Comparison of ENCODE assay signal across 10 cellular contexts in genomic region chr3:112605285-112605684, GRCh38. TPM values are rescaled to one million over a fixed set of nuclear protein-coding genes. Genes with fewer than 3 reads are reported as not detected.
DNase-seq lines count a peak whose midpoint lies in the region; ATAC-seq, FAIRE-seq and TF ChIP-seq lines count a peak whose summit lies in the region.
"Had no signal": no experiment of that assay in that cellular context is flagged by ENCODE, and none has a peak within 500 bp of the region (broad histone marks: within the 10 kb centered on the region; RNA-seq: fewer than 3 reads in every experiment).

No MANE protein-coding gene starts in this region.

- FAIRE-seq in HepG2 (lab: Jason Lieb, UNC) = no peak

- peaks cover 97% of the 10 kb centered on the region for H3K36me3 ChIP-seq in adipocyte (ENCODE audit: control insufficient read depth, insufficient read depth, low read length, severe bottlenecking)
- no peaks in the 10 kb centered on the region for H3K36me3 ChIP-seq in HepG2 (replicated peaks in 1 of 2; ENCODE audit: control insufficient read depth in 1 of 2, insufficient read depth in 2 of 2, low read length in 2 of 2)
- no peaks in the 10 kb centered on the region for H3K36me3 ChIP-seq in naive thymus-derived CD4-positive, alpha-beta T cell (ENCODE audit: control insufficient read depth in 2 of 3, insufficient read depth in 3 of 3, low read length in 3 of 3)

- intact Hi-C loops in HepG2 (cut with micrococcal nuclease; ENCODE audit: unreplicated experiment) = no loop called here
- intact Hi-C loops in naive thymus-derived CD4-positive, alpha-beta T cell (cut with micrococcal nuclease) = no loop called here

- in situ Hi-C loops in HepG2 (cut with HindIII; ENCODE audit: extremely low pct_ligation_motif_present, low pct_unique_long_range_greater_than_20kb) = no loop called here

- no peak overlapping the region for H3K4me3 Mint-ChIP-seq in naive thymus-derived CD4-positive, alpha-beta T cell
- H3K4me3 Mint-ChIP-seq: activated T-cell treated with anti-CD3 and anti-CD28 coated beads, Interleukin-2, amount 50 U/mL, for 24 hours had no signal

- peaks cover 58% of the 10 kb centered on the region for H3K4me1 ChIP-seq in adipocyte (ENCODE audit: control insufficient read depth, insufficient read depth, low read length)
- no peaks in the 10 kb centered on the region for H3K4me1 ChIP-seq in HepG2 (ENCODE audit: insufficient read depth, low read length)
- H3K4me1 ChIP-seq in naive thymus-derived CD4-positive, alpha-beta T cell (ENCODE audit: control insufficient read depth in 2 of 2, insufficient read depth in 2 of 2, low read length in 2 of 2) = no peaks in the 10 kb centered on the region

- H3K9ac ChIP-seq in adipocyte (ENCODE audit: low read length) = peak overlapping the region; percentile 48
- H3K9ac ChIP-seq in HepG2 (ENCODE audit: insufficient read depth, low read depth, low read length) = no peak overlapping the region

- no peaks in the 10 kb centered on the region for H3K9me3 ChIP-seq in adipocyte (ENCODE audit: control insufficient read depth, low read length)
- H3K9me3 ChIP-seq in HepG2 (ENCODE audit: low read length) = no peaks in the 10 kb centered on the region
- no peaks in the 10 kb centered on the region for H3K9me3 ChIP-seq in naive thymus-derived CD4-positive, alpha-beta T cell (ENCODE audit: control insufficient read depth in 2 of 3, low read length in 3 of 3)

- TF ChIP-seq CTCF in HepG2 (CRISPR knock-in tag; IDR thresholded peaks at IDR 0.05) = no peak

- no peak overlapping the region for H2AFZ ChIP-seq in HepG2 (ENCODE audit: low read length)

- no peak overlapping the region for H3K27ac Mint-ChIP-seq in naive thymus-derived CD4-positive, alpha-beta T cell
- H3K27ac Mint-ChIP-seq: activated T-cell treated with anti-CD3 and anti-CD28 coated beads, Interleukin-2, amount 50 U/mL, for 24 hours had no signal

- no peaks in the 10 kb centered on the region for H3K79me2 ChIP-seq in HepG2 (ENCODE audit: insufficient read depth, low read length)

- H3K4me3 ChIP-seq in adipocyte (ENCODE audit: low read length) (peak overlapping the region; percentile 16), HepG2 (replicated peaks in 1 of 3; ENCODE audit: insufficient read depth in 1 of 3, low read depth in 2 of 3, low read length in 3 of 3) (no peak overlapping the region)
- no peak overlapping the region for H3K4me3 ChIP-seq in naive thymus-derived CD4-positive, alpha-beta T cell (ENCODE audit: low read length)
- H3K4me3 ChIP-seq: skin epidermis had no signal

- H3K9me3 Mint-ChIP-seq in naive thymus-derived CD4-positive, alpha-beta T cell = peaks cover 0 to 3% (median 0%) of the 10 kb centered on the region in 11 donors
- H3K9me3 Mint-ChIP-seq: activated T-cell treated with anti-CD3 and anti-CD28 coated beads, Interleukin-2, amount 50 U/mL, for 24 hours had no signal

- H3K27me3 Mint-ChIP-seq in naive thymus-derived CD4-positive, alpha-beta T cell = peaks cover 8 to 26% (median 12%) of the 10 kb centered on the region in 5 donors

- peak; percentile 54 for DNase-seq in AG08395 (ENCODE audit: low spot score)
- peak; percentile 37 for DNase-seq in adipocyte (ENCODE audit: low read depth)
- DNase-seq in HepG2 (ENCODE audit: low spot score) = no peak
- DNase-seq in T-helper 9 cell = no peak
- DNase-seq in SIG-M5 treated with dmso at 0.1 percent for 504 hours (lab: John Stamatoyannopoulos, UW; ENCODE audit: unreplicated experiment) = no peak
- no peak for DNase-seq in NCI-H1930 (lab: John Stamatoyannopoulos, UW)
- DNase-seq in naive thymus-derived CD4-positive, alpha-beta T cell = no peak
- DNase-seq: activated T-cell treated with anti-CD3 and anti-CD28 coated beads, Interleukin-2, amount 50 U/mL, for 24 hours had no signal

- TF ChIP-seq EP300 in HepG2 (IDR thresholded peaks at IDR 0.05; ENCODE audit: low read depth in 2 of 2, low read length in 2 of 2) = no peak
- TF ChIP-seq EP300 in HepG2 (CRISPR knock-in tag; IDR thresholded peaks at IDR 0.05; ENCODE audit: borderline replicate concordance) = no peak

- H3K27ac ChIP-seq in HepG2 (ENCODE audit: extremely low read length, insufficient read depth, low read length) = no peak overlapping the region
- H3K27ac ChIP-seq in naive thymus-derived CD4-positive, alpha-beta T cell (ENCODE audit: low read depth, low read length) = no peak overlapping the region

- no TSS peak for BruUV-seq in HepG2 (replicated peaks; lab: Mats Ljungman, UMichigan)

- no peak for TF ChIP-seq RAD21 in HepG2 (CRISPR knock-in tag; IDR thresholded peaks at IDR 0.05)

- no peaks in the 10 kb centered on the region for H4K20me1 ChIP-seq in HepG2 (ENCODE audit: insufficient read depth, low read length)

- POLR2A ChIA-PET in HepG2 (lab: Yijun Ruan, JAX) = no interaction called here
- POLR2A ChIA-PET in naive thymus-derived CD4-positive, alpha-beta T cell (lab: Charles Lee) = no interaction called here

- H3K27me3 ChIP-seq in adipocyte (replicated peaks; ENCODE audit: control insufficient read depth, insufficient read depth, low read length) (no peaks in the 10 kb centered on the region), HepG2 (ENCODE audit: control insufficient read depth in 1 of 2, insufficient read depth in 2 of 2, low read length in 2 of 2) (no peaks in the 10 kb centered on the region)
- no peaks in the 10 kb centered on the region for H3K27me3 ChIP-seq in naive thymus-derived CD4-positive, alpha-beta T cell (ENCODE audit: control insufficient read depth in 2 of 2, insufficient read depth in 2 of 2, low read length in 2 of 2)

- no peak for TF ChIP-seq POLR2A in HepG2 (IDR thresholded peaks at IDR 0.05; ENCODE audit: insufficient read depth in 1 of 2, low read depth in 2 of 2, low read length in 2 of 2)

- peak; percentile 54 for ATAC-seq in HG03354 (IDR thresholded peaks at IDR 0.05; ENCODE audit: poor library complexity, severe bottlenecking, unreplicated experiment)
- ATAC-seq in HepG2 = no peak
- ATAC-seq in naive thymus-derived CD4-positive, alpha-beta T cell = no peak

- no peaks in the 10 kb centered on the region for H3K36me3 Mint-ChIP-seq in naive thymus-derived CD4-positive, alpha-beta T cell

- H3K4me1 Mint-ChIP-seq in naive thymus-derived CD4-positive, alpha-beta T cell = peaks cover 0 to 24% (median 4%) of the 10 kb centered on the region in 7 donors

- no peak overlapping the region for H3K4me2 ChIP-seq in HepG2 (ENCODE audit: low read depth, low read length)

- 74% methylated on average over 7 of the region's 9 CpGs for whole genome bisulfite sequencing in HepG2 (ENCODE audit: low lambda C conversion rate)

- CTCF ChIA-PET in HepG2 (lab: Yijun Ruan, JAX; ENCODE audit: low intra/inter-chr PET ratio, low total read pairs) = no interaction called here
- CTCF ChIA-PET in naive thymus-derived CD4-positive, alpha-beta T cell (lab: Charles Lee) = no interaction called here

RNA-seq across cellular contexts. Expression of gene CCDC80, which starts 35.7 kb away (rescaled TPM):
- total RNA-seq in HepG2 (2016; rRNA removed; fragmentation: Illumina TruSeq; extraction: Trizol) = not detected in 2 replicates
- not detected in 2 replicates for total RNA-seq in HepG2 (2016; cell fraction: cytosol; rRNA removed; fragmentation: Illumina TruSeq; extraction: Trizol; ENCODE audit: low read depth)
- total RNA-seq in HepG2 (2016; cell fraction: insoluble cytoplasmic fraction; rRNA removed; fragmentation: Illumina TruSeq; extraction: Trizol) = not detected in 2 replicates
- total RNA-seq in HepG2 (2016; cell fraction: membrane; rRNA removed; fragmentation: Illumina TruSeq; extraction: Trizol) = not detected in 2 replicates
- not detected in 2 replicates for total RNA-seq in HepG2 (2016; cell fraction: nucleus; rRNA removed; fragmentation: Illumina TruSeq; extraction: Trizol)
- polyA plus RNA-seq in HepG2 (2011; rRNA removed) = not detected in 2 replicates
- not detected in 2 replicates for polyA plus RNA-seq in HepG2 (2011; cell fraction: cytosol; rRNA removed)
- polyA plus RNA-seq in HepG2 (2011; cell fraction: nucleus; rRNA removed) = not detected in 2 replicates
- 0.07 TPM in 2 replicates for polyA plus RNA-seq in HepG2 (2012)
- not detected in 2 replicates for polyA plus RNA-seq in HepG2 (2016; cell fraction: cytosol; fragmentation: Illumina TruSeq; extraction: Trizol; ENCODE audit: low read depth)
- polyA plus RNA-seq in HepG2 (2016; cell fraction: insoluble cytoplasmic fraction; fragmentation: Illumina TruSeq; extraction: Trizol; ENCODE audit: low read depth) = not detected in 2 replicates
- polyA plus RNA-seq in HepG2 (2016; cell fraction: membrane; fragmentation: Illumina TruSeq; extraction: Trizol; ENCODE audit: low read depth) = not detected in 2 replicates
- polyA plus RNA-seq in HepG2 (2016; cell fraction: nucleus; fragmentation: Illumina TruSeq; extraction: Trizol; ENCODE audit: insufficient read depth, low read depth) = not detected in 2 replicates
- polyA minus RNA-seq in HepG2 (2011; rRNA and poly(A)+ RNA removed; ENCODE audit: low replicate concordance) = 1.6 TPM in 1 of 2 replicates, not detected in the other
- polyA minus RNA-seq in HepG2 (2011; cell fraction: cytosol; rRNA and poly(A)+ RNA removed) = not detected in 2 replicates
- polyA minus RNA-seq in HepG2 (2011; cell fraction: nucleus; rRNA and poly(A)+ RNA removed) = under 0.01 TPM in 1 of 2 replicates, not detected in the other
- total RNA-seq in naive thymus-derived CD4-positive, alpha-beta T cell = under 1 TPM in 2 of 5 experiments, not detected in 3; 0.05 to 0.12 TPM
- under 1 TPM in 1 of 2 donors, not detected in 1; 0.08 TPM for polyA plus RNA-seq in naive thymus-derived CD4-positive, alpha-beta T cell

RNA-seq across cellular contexts. Expression of gene SLC35A5, which starts 43.4 kb away (rescaled TPM):
- 26.5 and 36.4 TPM in 2 replicates for total RNA-seq in HepG2 (2016; rRNA removed; fragmentation: Illumina TruSeq; extraction: Trizol)
- 2.2 and 2.8 TPM in 2 replicates for total RNA-seq in HepG2 (2016; cell fraction: cytosol; rRNA removed; fragmentation: Illumina TruSeq; extraction: Trizol; ENCODE audit: low read depth)
- 25.1 and 31.2 TPM in 2 replicates for total RNA-seq in HepG2 (2016; cell fraction: insoluble cytoplasmic fraction; rRNA removed; fragmentation: Illumina TruSeq; extraction: Trizol)
- total RNA-seq in HepG2 (2016; cell fraction: membrane; rRNA removed; fragmentation: Illumina TruSeq; extraction: Trizol) = 13.0 and 15.4 TPM in 2 replicates
- 18.9 and 20.4 TPM in 2 replicates for total RNA-seq in HepG2 (2016; cell fraction: nucleus; rRNA removed; fragmentation: Illumina TruSeq; extraction: Trizol)
- 13.2 and 15.5 TPM in 2 replicates for polyA plus RNA-seq in HepG2 (2011; rRNA removed)
- 7.5 and 17.1 TPM in 2 replicates for polyA plus RNA-seq in HepG2 (2011; cell fraction: cytosol; rRNA removed)
- polyA plus RNA-seq in HepG2 (2011; cell fraction: nucleus; rRNA removed) = 4.5 and 7.6 TPM in 2 replicates
- polyA plus RNA-seq in HepG2 (2012) = 11.7 and 17.7 TPM in 2 replicates
- polyA plus RNA-seq in HepG2 (2016; cell fraction: cytosol; fragmentation: Illumina TruSeq; extraction: Trizol; ENCODE audit: low read depth) = 1.2 and 2.1 TPM in 2 replicates
- polyA plus RNA-seq in HepG2 (2016; cell fraction: insoluble cytoplasmic fraction; fragmentation: Illumina TruSeq; extraction: Trizol; ENCODE audit: low read depth) = 24.1 and 30.4 TPM in 2 replicates
- polyA plus RNA-seq in HepG2 (2016; cell fraction: membrane; fragmentation: Illumina TruSeq; extraction: Trizol; ENCODE audit: low read depth) = 7.7 and 8.3 TPM in 2 replicates
- polyA plus RNA-seq in HepG2 (2016; cell fraction: nucleus; fragmentation: Illumina TruSeq; extraction: Trizol; ENCODE audit: insufficient read depth, low read depth) = 20.6 and 24.4 TPM in 2 replicates
- polyA minus RNA-seq in HepG2 (2011; rRNA and poly(A)+ RNA removed; ENCODE audit: low replicate concordance) = 29.2 and 35.8 TPM in 2 replicates
- 15.7 and 19.2 TPM in 2 replicates for polyA minus RNA-seq in HepG2 (2011; cell fraction: cytosol; rRNA and poly(A)+ RNA removed)
- polyA minus RNA-seq in HepG2 (2011; cell fraction: nucleus; rRNA and poly(A)+ RNA removed) = 13.1 and 18.9 TPM in 2 replicates
- 10 to 100 TPM; 10.4 to 24.6 (median 20.8) TPM for total RNA-seq in naive thymus-derived CD4-positive, alpha-beta T cell
- 10 to 100 TPM; 16.3 to 17.3 TPM for polyA plus RNA-seq in naive thymus-derived CD4-positive, alpha-beta T cell

RNA-seq across cellular contexts. Expression of gene ATG3, which starts 43.5 kb away (rescaled TPM):
- 34.8 and 43.3 TPM in 2 replicates for total RNA-seq in HepG2 (2016; rRNA removed; fragmentation: Illumina TruSeq; extraction: Trizol)
- 10.5 and 11.0 TPM in 2 replicates for total RNA-seq in HepG2 (2016; cell fraction: cytosol; rRNA removed; fragmentation: Illumina TruSeq; extraction: Trizol; ENCODE audit: low read depth)
- 36.0 and 43.3 TPM in 2 replicates for total RNA-seq in HepG2 (2016; cell fraction: insoluble cytoplasmic fraction; rRNA removed; fragmentation: Illumina TruSeq; extraction: Trizol)
- 16.6 and 19.5 TPM in 2 replicates for total RNA-seq in HepG2 (2016; cell fraction: membrane; rRNA removed; fragmentation: Illumina TruSeq; extraction: Trizol)
- 22.6 and 25.0 TPM in 2 replicates for total RNA-seq in HepG2 (2016; cell fraction: nucleus; rRNA removed; fragmentation: Illumina TruSeq; extraction: Trizol)
- polyA plus RNA-seq in HepG2 (2011; rRNA removed) = 15.0 and 19.6 TPM in 2 replicates
- 12.9 and 13.9 TPM in 2 replicates for polyA plus RNA-seq in HepG2 (2011; cell fraction: cytosol; rRNA removed)
- 9.3 and 10.2 TPM in 2 replicates for polyA plus RNA-seq in HepG2 (2011; cell fraction: nucleus; rRNA removed)
- polyA plus RNA-seq in HepG2 (2012) = 19.0 and 21.7 TPM in 2 replicates
- 8.5 and 8.8 TPM in 2 replicates for polyA plus RNA-seq in HepG2 (2016; cell fraction: cytosol; fragmentation: Illumina TruSeq; extraction: Trizol; ENCODE audit: low read depth)
- 52.2 and 53.7 TPM in 2 replicates for polyA plus RNA-seq in HepG2 (2016; cell fraction: insoluble cytoplasmic fraction; fragmentation: Illumina TruSeq; extraction: Trizol; ENCODE audit: low read depth)
- polyA plus RNA-seq in HepG2 (2016; cell fraction: membrane; fragmentation: Illumina TruSeq; extraction: Trizol; ENCODE audit: low read depth) = 14.7 and 15.5 TPM in 2 replicates
- 34.0 and 34.1 TPM in 2 replicates for polyA plus RNA-seq in HepG2 (2016; cell fraction: nucleus; fragmentation: Illumina TruSeq; extraction: Trizol; ENCODE audit: insufficient read depth, low read depth)
- 12.9 and 19.3 TPM in 2 replicates for polyA minus RNA-seq in HepG2 (2011; rRNA and poly(A)+ RNA removed; ENCODE audit: low replicate concordance)
- polyA minus RNA-seq in HepG2 (2011; cell fraction: cytosol; rRNA and poly(A)+ RNA removed) = 14.7 and 18.1 TPM in 2 replicates
- 29.1 and 30.3 TPM in 2 replicates for polyA minus RNA-seq in HepG2 (2011; cell fraction: nucleus; rRNA and poly(A)+ RNA removed)
- 10 to 100 TPM; 35.1 to 65.8 (median 50.3) TPM for total RNA-seq in naive thymus-derived CD4-positive, alpha-beta T cell
- polyA plus RNA-seq in naive thymus-derived CD4-positive, alpha-beta T cell = 10 to 100 TPM; 70.9 to 75.8 TPM

Comparison
In these comparisons a context has a peak if more than half of its experiments do, and no peak if none do; other contexts are left out.
1. DNase-seq: peak in AG08395 (single experiment) and adipocyte (single experiment); none in HepG2 (single experiment), T-helper 9 cell (single experiment), SIG-M5 treated with dmso at 0.1 percent for 504 hours (single experiment), NCI-H1930 (0 of 2) and naive thymus-derived CD4-positive, alpha-beta T cell (0 of 9).